Comparison of ENCODE assay signal across 8 cellular contexts in genomic region chr10:124728071-124728829, GRCh38. TPM values are rescaled to one million over a fixed set of nuclear protein-coding genes. Genes with fewer than 3 reads are reported as not detected.
A peak's percentile ranks its signal among the peaks of the same experiment; 100 is the strongest.
DNase-seq lines count a peak whose midpoint lies in the region; ATAC-seq and TF ChIP-seq lines count a peak whose summit lies in the region.

No MANE protein-coding gene starts in this region.

- H3K4me3 Mint-ChIP-seq in endodermal cell = no peak overlapping the region

- H3K36me3 ChIP-seq in upper lobe of right lung (no peaks in the 10 kb centered on the region), endodermal cell (ENCODE audit: control insufficient read depth, insufficient read depth, low read length) (no peaks in the 10 kb centered on the region)

- peaks cover 58% of the 10 kb centered on the region for H3K4me1 ChIP-seq in upper lobe of right lung
- peaks cover 20% of the 10 kb centered on the region for H3K4me1 ChIP-seq in endodermal cell (ENCODE audit: control insufficient read depth, insufficient read depth, low read length)

- ATAC-seq in upper lobe of right lung (peak; percentile 71), GM21423 (IDR thresholded peaks at IDR 0.05; ENCODE audit: unreplicated experiment) (no peak), GM18909 (IDR thresholded peaks at IDR 0.05; ENCODE audit: poor library complexity, unreplicated experiment) (no peak)

- no peaks in the 10 kb centered on the region for H3K27me3 Mint-ChIP-seq in endodermal cell (ENCODE audit: insufficient read depth)

- peaks cover 32% of the 10 kb centered on the region for H3K4me1 Mint-ChIP-seq in endodermal cell

- DNase-seq in activated naive CD4-positive, alpha-beta T cell treated with Interleukin-2 at 50 U/mL for 16 hours = peak; percentile 42
- no peak for DNase-seq in activated naive CD4-positive, alpha-beta T cell (lab: John Stamatoyannopoulos, UW)
- peak; percentile 71 for DNase-seq in amniotic epithelial cell (ENCODE audit: low read depth)
- peak; percentile 69 for DNase-seq in mesenteric fat pad (ENCODE audit: low spot score)
- DNase-seq in upper lobe of right lung = peak; percentile 63
- no peak for DNase-seq in endodermal cell

- peaks cover 8% of the 10 kb centered on the region for H3K36me3 Mint-ChIP-seq in endodermal cell (ENCODE audit: low read depth)

- H3K27me3 ChIP-seq in upper lobe of right lung (no peaks in the 10 kb centered on the region), endodermal cell (ENCODE audit: control insufficient read depth, insufficient read depth, low read length, poor library complexity, severe bottlenecking) (no peaks in the 10 kb centered on the region)

- H3K9me3 ChIP-seq in upper lobe of right lung = no peaks in the 10 kb centered on the region
- H3K9me3 ChIP-seq in endodermal cell (ENCODE audit: control insufficient read depth, low read length) = no peaks in the 10 kb centered on the region

- intact Hi-C loops in upper lobe of right lung (cut with DNase I) = no loop called here

- TF ChIP-seq CTCF in upper lobe of right lung (IDR thresholded peaks at IDR 0.05) (no peak), endodermal cell (conservative IDR thresholded peaks at IDR 0.05) (no peak)

- H3K27ac Mint-ChIP-seq in endodermal cell = no peak overlapping the region

- no peaks in the 10 kb centered on the region for H3K9me3 Mint-ChIP-seq in endodermal cell

- no peak overlapping the region for H3K4me3 ChIP-seq in upper lobe of right lung
- no peak overlapping the region for H3K4me3 ChIP-seq in endodermal cell (ENCODE audit: low read length)

- H3K9ac ChIP-seq in endodermal cell (ENCODE audit: extremely low read depth, low read length, poor library complexity, severe bottlenecking) = no peak overlapping the region

- H3K27ac ChIP-seq in upper lobe of right lung = peak overlapping the region; percentile 82
- H3K27ac ChIP-seq in endodermal cell (ENCODE audit: low read depth, low read length) = no peak overlapping the region

- WGBS in endodermal cell (ENCODE audit: insufficient coverage in 1 of 2, insufficient read length in 1 of 2), 2 experiments = 90% methylated on average over 7 to 14 of the region's 14 CpGs

RNA-seq across cellular contexts. Expression of gene FAM53B, which starts 15.9 kb away (rescaled TPM):
- total RNA-seq in mesenteric fat pad = 35.0 TPM
- 31.4 TPM for total RNA-seq in upper lobe of right lung
- total RNA-seq in endodermal cell = 10 to 100 TPM; 19.3 to 22.6 TPM
- polyA plus RNA-seq in endodermal cell (2013, experiment 1 of 2) = 21.4 TPM
- polyA plus RNA-seq in endodermal cell (2013, experiment 2 of 2) = 20.2 TPM

Comparison
In these comparisons a context has a peak if more than half of its experiments do, and no peak if none do; other contexts are left out.
1. DNase-seq: peak in activated naive CD4-positive, alpha-beta T cell treated with Interleukin-2 at 50 U/mL for 16 hours (single experiment), amniotic epithelial cell (single experiment), mesenteric fat pad (single experiment) and upper lobe of right lung (single experiment); none in activated naive CD4-positive, alpha-beta T cell (0 of 4) and endodermal cell (single experiment).